In the genomic region with DNA sequence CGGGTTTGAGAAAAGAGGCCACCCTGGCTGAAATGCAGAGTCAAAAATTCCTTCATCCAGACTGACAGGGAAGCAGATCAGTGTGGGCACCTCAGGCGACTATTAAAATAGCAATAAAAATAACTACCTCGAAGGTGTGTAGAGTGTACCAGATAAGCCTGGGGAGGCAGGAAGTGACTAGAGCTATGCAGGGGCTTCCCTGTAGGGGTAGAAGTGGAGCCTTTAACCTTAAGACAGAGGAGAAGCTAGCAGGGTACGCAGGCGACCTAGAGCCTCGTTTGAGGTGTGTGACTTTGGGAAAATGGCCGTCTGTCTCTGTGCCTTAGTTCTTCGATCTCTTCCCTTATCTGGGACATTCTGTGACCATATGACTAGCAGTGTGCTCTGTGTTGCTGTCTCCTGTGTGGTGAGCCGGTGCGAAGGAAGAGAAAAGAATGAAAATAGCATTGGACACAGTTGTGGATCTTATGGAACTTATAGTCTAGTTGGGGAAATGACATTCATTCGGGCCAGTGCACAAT, we compare ENCODE assay signal across 16 cellular contexts. TPM values are rescaled to one million over a fixed set of nuclear protein-coding genes. Genes with fewer than 3 reads are reported as not detected.
DNase-seq lines count a peak whose midpoint lies in the region; ATAC-seq lines count a peak whose summit lies in the region.
"Had no signal": no experiment of that assay in that cellular context is flagged by ENCODE, and none has a peak within 500 bp of the region (broad histone marks: within the 10 kb centered on the region; RNA-seq: fewer than 3 reads in every experiment).

No MANE protein-coding gene starts in this region.

- H3K4me3 Mint-ChIP-seq in T-helper 1 cell treated with Interleukin-12 subunit alpha and Interleukin-12 subunit beta and Interleukin-4 antibody, amounts not matched to agents 30 μg/mL and 1 μg/mL, for 36 hours, result no peak overlapping the region
- H3K4me3 Mint-ChIP-seq in stimulated activated memory B cell treated with anti-CD40 and anti-IgM and Interleukin-4, amounts not matched to agents 10 μg/mL and 1 μg/mL and 100 μg/mL, for 72 hours, result no peak overlapping the region
- H3K4me3 Mint-ChIP-seq: CD4-positive, alpha-beta memory T cell had no signal

- peak overlapping the region; percentile 58 for H3K27ac Mint-ChIP-seq in T-helper 1 cell treated with Interleukin-12 subunit alpha and Interleukin-12 subunit beta and Interleukin-4 antibody, amounts not matched to agents 30 μg/mL and 1 μg/mL, for 36 hours
- H3K27ac Mint-ChIP-seq in stimulated activated memory B cell treated with anti-CD40 and anti-IgM and Interleukin-4, amounts not matched to agents 10 μg/mL and 1 μg/mL and 100 μg/mL, for 72 hours, result peak overlapping the region; percentile 83
- H3K27ac Mint-ChIP-seq: CD4-positive, alpha-beta memory T cell had no signal

- no peaks in the 10 kb centered on the region for H3K9me3 Mint-ChIP-seq in T-helper 1 cell treated with Interleukin-12 subunit alpha and Interleukin-12 subunit beta and Interleukin-4 antibody, amounts not matched to agents 30 μg/mL and 1 μg/mL, for 36 hours
- no peaks in the 10 kb centered on the region for H3K9me3 Mint-ChIP-seq in stimulated activated memory B cell treated with anti-CD40 and anti-IgM and Interleukin-4, amounts not matched to agents 10 μg/mL and 1 μg/mL and 100 μg/mL, for 72 hours
- H3K9me3 Mint-ChIP-seq: CD4-positive, alpha-beta memory T cell had no signal

- H3K27me3 Mint-ChIP-seq in T-helper 1 cell treated with Interleukin-12 subunit alpha and Interleukin-12 subunit beta and Interleukin-4 antibody, amounts not matched to agents 30 μg/mL and 1 μg/mL, for 36 hours (ENCODE audit: low read depth), result no peaks in the 10 kb centered on the region
- H3K27me3 Mint-ChIP-seq in stimulated activated memory B cell treated with anti-CD40 and anti-IgM and Interleukin-4, amounts not matched to agents 10 μg/mL and 1 μg/mL and 100 μg/mL, for 72 hours, result no peaks in the 10 kb centered on the region
- H3K27me3 Mint-ChIP-seq: CD4-positive, alpha-beta memory T cell had no signal

- H3K36me3 Mint-ChIP-seq in T-helper 1 cell treated with Interleukin-12 subunit alpha and Interleukin-12 subunit beta and Interleukin-4 antibody, amounts not matched to agents 30 μg/mL and 1 μg/mL, for 36 hours (ENCODE audit: low read depth), result no peaks in the 10 kb centered on the region
- H3K36me3 Mint-ChIP-seq in stimulated activated memory B cell treated with anti-CD40 and anti-IgM and Interleukin-4, amounts not matched to agents 10 μg/mL and 1 μg/mL and 100 μg/mL, for 72 hours, result no peaks in the 10 kb centered on the region
- H3K36me3 Mint-ChIP-seq: CD4-positive, alpha-beta memory T cell had no signal

- ATAC-seq in left lobe of liver (no peak), HG03520 (IDR thresholded peaks at IDR 0.05; ENCODE audit: unreplicated experiment) (no peak), GM19463 (IDR thresholded peaks at IDR 0.05; ENCODE audit: unreplicated experiment) (no peak)
- no peak for ATAC-seq in stimulated activated memory B cell treated with anti-CD40 and anti-IgM and Interleukin-4, amounts not matched to agents 10 μg/mL and 1 μg/mL and 100 μg/mL, for 72 hours
- ATAC-seq: esophagus mucosa had no signal

- DNase-seq in T-helper 1 cell (no peak), left lobe of liver (ENCODE audit: low spot score) (peak; percentile 12), NK-92 (lab: John Stamatoyannopoulos, UW; ENCODE audit: unreplicated experiment) (no peak)
- DNase-seq in activated CD8-positive, alpha-beta memory T cell treated with anti-CD3 and anti-CD28 coated beads, Interleukin-2, amount 50 U/mL, for 48 hours, result peak; percentile 52
- DNase-seq: amygdala; CD4-positive, alpha-beta memory T cell; GDM1; hippocampal formation; left ventricle myocardium inferior; NCI-H2171; SJCRH30 had no signal

- H3K4me1 Mint-ChIP-seq in T-helper 1 cell treated with Interleukin-12 subunit alpha and Interleukin-12 subunit beta and Interleukin-4 antibody, amounts not matched to agents 30 μg/mL and 1 μg/mL, for 36 hours (ENCODE audit: low read depth), result peaks cover 48% of the 10 kb centered on the region
- H3K4me1 Mint-ChIP-seq in stimulated activated memory B cell treated with anti-CD40 and anti-IgM and Interleukin-4, amounts not matched to agents 10 μg/mL and 1 μg/mL and 100 μg/mL, for 72 hours, result peaks cover 35% of the 10 kb centered on the region

RNA-seq across cellular contexts. Expression of a gene that starts 17.6 kb away (rescaled TPM):
- total RNA-seq in left lobe of liver, result 26.4 TPM

Comparison
In these comparisons a context has a peak if more than half of its experiments do, and no peak if none do; other contexts are left out.
1. DNase-seq: peak in activated CD8-positive, alpha-beta memory T cell treated with anti-CD3 and anti-CD28 coated beads, Interleukin-2, amount 50 U/mL, for 48 hours (single experiment) and left lobe of liver (single experiment); none in T-helper 1 cell (0 of 5) and NK-92 (single experiment).